ENCODE assay signal across 8 cellular contexts in genomic region chr9:5449521-5450359, GRCh38. TPM values are rescaled to one million over a fixed set of nuclear protein-coding genes. Genes with fewer than 3 reads are reported as not detected.
DNase-seq lines count a peak whose midpoint lies in the region; ATAC-seq and TF ChIP-seq lines count a peak whose summit lies in the region.

No MANE protein-coding gene starts in this region.

- H3K27me3 Mint-ChIP-seq in CD14-positive monocyte (ENCODE audit: low read depth in 3 of 3) (peaks cover 0 to 2% (median 2%) of the 10 kb centered on the region in 3 donors), natural killer cell (ENCODE audit: low read depth in 2 of 2) (peaks cover 0 to 4% of the 10 kb centered on the region in 2 donors)
- no peaks in the 10 kb centered on the region for H3K27me3 Mint-ChIP-seq in dendritic cell treated with granulocyte-macrophage colony-stimulating factor and Interleukin-4, amounts not matched to agents 40 ng/mL and 50 ng/mL, for 4 days

- peak in 2 of 3 donors; percentile 4 to 5 for ATAC-seq in natural killer cell
- ATAC-seq in GM18519 (IDR thresholded peaks at IDR 0.05; ENCODE audit: low FRiP score, unreplicated experiment): no peak
- no peak for ATAC-seq in GM19328 (IDR thresholded peaks at IDR 0.05; ENCODE audit: unreplicated experiment)
- ATAC-seq in GM18517 (IDR thresholded peaks at IDR 0.05; ENCODE audit: unreplicated experiment): no peak
- no peak for ATAC-seq in HG03565 (IDR thresholded peaks at IDR 0.05; ENCODE audit: unreplicated experiment)

- H3K9me3 Mint-ChIP-seq in CD14-positive monocyte: peaks cover 0 to 1% (median 0%) of the 10 kb centered on the region in 7 donors
- no peaks in the 10 kb centered on the region for H3K9me3 Mint-ChIP-seq in dendritic cell treated with granulocyte-macrophage colony-stimulating factor and Interleukin-4, amounts not matched to agents 40 ng/mL and 50 ng/mL, for 4 days
- no peaks in the 10 kb centered on the region for H3K9me3 Mint-ChIP-seq in natural killer cell

- DNase-seq in CD14-positive monocyte (ENCODE audit: low spot score) (no peak), M059J (ENCODE audit: low read depth) (peak; percentile 58), natural killer cell (no peak)

- no peaks in the 10 kb centered on the region for H3K36me3 Mint-ChIP-seq in CD14-positive monocyte
- peaks cover 45% of the 10 kb centered on the region for H3K36me3 Mint-ChIP-seq in dendritic cell treated with granulocyte-macrophage colony-stimulating factor and Interleukin-4, amounts not matched to agents 40 ng/mL and 50 ng/mL, for 4 days (ENCODE audit: low read depth)
- no peaks in the 10 kb centered on the region for H3K36me3 Mint-ChIP-seq in natural killer cell

- intact Hi-C loops in CD14-positive monocyte (cut with micrococcal nuclease): loop anchor here (10.0 kb wide), 4 partner anchors 65 to 465 kb away; partner anchors contain the start of genes PDCD1LG2 (in 2 of the 2) and JAK2 (in 1 of the 2)
- intact Hi-C loops in dendritic cell treated with granulocyte-macrophage colony-stimulating factor and Interleukin-4, amounts not matched to agents 40 ng/mL and 50 ng/mL, for 4 days (cut with micrococcal nuclease): loop anchor here (1.0 to 10.0 kb wide), 6 partner anchors 43 to 685 kb away; partner anchors contain the start of genes JAK2 and PDCD1LG2
- intact Hi-C loops in natural killer cell (cut with micrococcal nuclease): loop anchor here (1.0 to 5.0 kb wide), 2 partner anchors 12 to 143 kb away; partner anchors contain the start of gene PLGRKT

- H3K27ac Mint-ChIP-seq in CD14-positive monocyte: peak overlapping the region; percentile 87 to 93 (median 89)
- peak overlapping the region; percentile 98 for H3K27ac Mint-ChIP-seq in dendritic cell treated with granulocyte-macrophage colony-stimulating factor and Interleukin-4, amounts not matched to agents 40 ng/mL and 50 ng/mL, for 4 days
- peak overlapping the region; percentile 94 to 98 for H3K27ac Mint-ChIP-seq in natural killer cell

- H3K4me3 Mint-ChIP-seq in CD14-positive monocyte: peak overlapping the region; percentile 81 to 93
- H3K4me3 Mint-ChIP-seq in dendritic cell treated with granulocyte-macrophage colony-stimulating factor and Interleukin-4, amounts not matched to agents 40 ng/mL and 50 ng/mL, for 4 days: peak overlapping the region; percentile 87
- peak overlapping the region; percentile 96 for H3K4me3 Mint-ChIP-seq in natural killer cell

- TF ChIP-seq CTCF in CD14-positive monocyte (IDR thresholded peaks at IDR 0.05) (no peak), natural killer cell (IDR thresholded peaks at IDR 0.05) (no peak)

- H3K4me1 Mint-ChIP-seq in CD14-positive monocyte: peaks cover 39% of the 10 kb centered on the region
- peaks cover 52% of the 10 kb centered on the region for H3K4me1 Mint-ChIP-seq in dendritic cell treated with granulocyte-macrophage colony-stimulating factor and Interleukin-4, amounts not matched to agents 40 ng/mL and 50 ng/mL, for 4 days (ENCODE audit: low read depth)
- peaks cover 29 to 34% of the 10 kb centered on the region in 2 donors for H3K4me1 Mint-ChIP-seq in natural killer cell

RNA-seq across cellular contexts. Expression of gene CD274, which starts 0.6 kb away (rescaled TPM):
- under 1 TPM in 1 of 2 donors, not detected in 1; 0.84 TPM for polyA plus RNA-seq in CD14-positive monocyte
- total RNA-seq in M059J (2014; rRNA removed; shearing (Covaris generic)): 26.7 and 31.2 TPM in 2 replicates
- 1 to 10 TPM; 4.9 to 7.2 (median 6.0) TPM for total RNA-seq in natural killer cell

RNA-seq across cellular contexts. Expression of gene PLGRKT, which starts 12.0 kb away (rescaled TPM):
- polyA plus RNA-seq in CD14-positive monocyte: 10 to 100 TPM; 14.8 to 19.7 TPM
- total RNA-seq in M059J (2014; rRNA removed; shearing (Covaris generic)): 43.5 and 44.9 TPM in 2 replicates
- 10 to 100 TPM; 14.7 to 17.8 (median 17.3) TPM for total RNA-seq in natural killer cell

Comparison
In these comparisons a context has a peak if more than half of its experiments do, and no peak if none do; other contexts are left out.
1. ATAC-seq: peak in natural killer cell (2 of 3); none in GM18519 (single experiment), GM19328 (single experiment), GM18517 (single experiment) and HG03565 (single experiment).
2. Peak in every context shown above with its lines, with median percentiles within 50 percentile points of each other: H3K27ac Mint-ChIP-seq and H3K4me3 Mint-ChIP-seq.